ENCODE assay signal across 11 cellular contexts in the genomic region with DNA sequence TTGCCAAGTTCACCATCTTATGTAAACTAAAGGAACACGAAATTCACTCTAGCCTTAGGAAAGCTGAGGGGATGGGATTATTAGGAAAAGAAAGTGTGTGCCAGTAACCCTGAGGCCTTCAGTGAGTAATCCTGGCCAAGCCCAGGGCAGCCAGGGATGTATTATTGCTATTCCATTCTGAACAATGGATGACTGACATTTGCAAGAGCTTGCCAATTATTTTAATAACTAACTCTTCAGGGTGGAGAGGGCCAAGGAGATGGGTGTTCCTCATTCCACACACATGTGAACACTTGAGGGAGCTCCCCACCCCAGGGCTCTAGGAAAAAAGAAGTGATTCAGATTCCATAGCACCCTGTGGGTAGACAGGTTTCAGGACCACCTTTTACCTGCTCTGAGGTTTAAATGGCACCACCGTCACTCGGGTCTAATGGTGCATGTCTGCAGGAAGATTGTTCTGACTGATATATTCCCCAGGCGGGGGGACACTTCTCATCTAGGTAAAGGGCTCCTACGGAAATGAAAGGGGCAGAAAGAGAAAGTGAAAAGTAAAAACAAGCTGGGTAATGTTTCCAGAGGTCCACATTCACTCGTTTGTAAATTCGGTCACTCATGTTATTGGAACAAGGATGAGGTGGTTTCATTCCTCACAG. TPM values are rescaled to one million over a fixed set of nuclear protein-coding genes. Genes with fewer than 3 reads are reported as not detected.
DNase-seq lines count a peak whose midpoint lies in the region; ATAC-seq and TF ChIP-seq lines count a peak whose summit lies in the region.
"Had no signal": no experiment of that assay in that cellular context is flagged by ENCODE, and none has a peak within 500 bp of the region (broad histone marks: within the 10 kb centered on the region; RNA-seq: fewer than 3 reads in every experiment).

No MANE protein-coding gene starts in this region.

- no peak overlapping the region for H3K4me3 Mint-ChIP-seq in natural killer cell

- H3K27ac Mint-ChIP-seq in natural killer cell: no peak overlapping the region

- TF ChIP-seq CTCF in natural killer cell (IDR thresholded peaks at IDR 0.05): no peak

- peak overlapping the region; percentile 9 for H3K27ac ChIP-seq in KOPT-K1 (ENCODE audit: low read depth, low read length, poor library complexity, severe bottlenecking)
- H3K27ac ChIP-seq: HL-60 had no signal

- ATAC-seq in GM18861 (IDR thresholded peaks at IDR 0.05; ENCODE audit: unreplicated experiment): peak; percentile 52
- ATAC-seq in natural killer cell: no peak
- ATAC-seq in HG03139 (IDR thresholded peaks at IDR 0.05; ENCODE audit: unreplicated experiment): no peak
- ATAC-seq in HG03571 (IDR thresholded peaks at IDR 0.05; ENCODE audit: unreplicated experiment): no peak
- ATAC-seq: sciatic nerve had no signal

- TF ChIP-seq POLR2A in erythroblast (IDR thresholded peaks at IDR 0.05; ENCODE audit: low read length): no peak

- H3K4me1 Mint-ChIP-seq in natural killer cell: peaks cover 3 to 9% of the 10 kb centered on the region in 2 donors

- no peaks in the 10 kb centered on the region for H3K36me3 ChIP-seq in KOPT-K1 (ENCODE audit: insufficient read depth, low read length)

- H3K9me3 Mint-ChIP-seq in natural killer cell: no peaks in the 10 kb centered on the region

- H3K36me3 Mint-ChIP-seq in natural killer cell: no peaks in the 10 kb centered on the region

- no peaks in the 10 kb centered on the region for H3K9me3 ChIP-seq in KOPT-K1 (ENCODE audit: insufficient read depth, low read length, poor library complexity, severe bottlenecking)
- H3K9me3 ChIP-seq: transverse colon had no signal

- intact Hi-C loops in natural killer cell (cut with micrococcal nuclease): no loop called here

- DNase-seq in fibroblast of gingiva (ENCODE audit: low read depth) (peak; percentile 59), renal cortical epithelial cell (ENCODE audit: low read depth) (peak; percentile 99), natural killer cell (no peak), erythroblast (lab: John Stamatoyannopoulos, UW) (no peak)
- DNase-seq: transverse colon had no signal

- H3K27me3 Mint-ChIP-seq in natural killer cell (ENCODE audit: low read depth in 2 of 2): no peaks in the 10 kb centered on the region

RNA-seq across cellular contexts. Expression of a gene that starts 41.5 kb away (rescaled TPM):
- total RNA-seq in renal cortical epithelial cell (62.8 and 69.1 TPM in 2 replicates), natural killer cell (10 to 100 TPM; 18.8 to 25.8 (median 25.1) TPM)

RNA-seq across cellular contexts. Expression of a gene that starts 44.0 kb away (rescaled TPM):
- 69.3 and 234 TPM in 2 replicates for total RNA-seq in renal cortical epithelial cell
- 10 to 100 TPM; 48.0 to 69.7 (median 54.6) TPM for total RNA-seq in natural killer cell

RNA-seq across cellular contexts. Expression of a gene that starts 57.9 kb away (rescaled TPM):
- total RNA-seq in renal cortical epithelial cell: 2.8 and 6.2 TPM in 2 replicates
- 1 to 10 TPM; 4.4 to 8.5 (median 7.8) TPM for total RNA-seq in natural killer cell

Comparison
In these comparisons a context has a peak if more than half of its experiments do, and no peak if none do; other contexts are left out.
1. DNase-seq: peak in fibroblast of gingiva (single experiment) and renal cortical epithelial cell (single experiment); none in natural killer cell (single experiment) and erythroblast (0 of 2).